28 cellular contexts compared by ENCODE assay signal in genomic region chr2:239459581-239459980, GRCh38. TPM values are rescaled to one million over a fixed set of nuclear protein-coding genes. Genes with fewer than 3 reads are reported as not detected.
DNase-seq lines count a peak whose midpoint lies in the region; ATAC-seq and TF ChIP-seq lines count a peak whose summit lies in the region.
"Had no signal": no experiment of that assay in that cellular context is flagged by ENCODE, and none has a peak within 500 bp of the region (broad histone marks: within the 10 kb centered on the region; RNA-seq: fewer than 3 reads in every experiment).

No MANE protein-coding gene starts in this region.

- H3K27me3 Mint-ChIP-seq in brain = no peaks in the 10 kb centered on the region

- TF ChIP-seq CTCF in right atrium auricular region (IDR thresholded peaks at IDR 0.05) = no peak
- TF ChIP-seq CTCF in brain (conservative IDR thresholded peaks at IDR 0.05) = no peak

- ATAC-seq in Right ventricle myocardium superior (ENCODE audit: poor library complexity) = no peak
- no peak for ATAC-seq in left lobe of liver
- ATAC-seq in GM21381 (IDR thresholded peaks at IDR 0.05; ENCODE audit: unreplicated experiment) = no peak
- no peak for ATAC-seq in GM19463 (IDR thresholded peaks at IDR 0.05; ENCODE audit: unreplicated experiment)
- ATAC-seq: GM12878, left cardiac atrium had no signal

- peak; percentile 11 for DNase-seq in right atrium auricular region (ENCODE audit: low spot score)
- no peak for DNase-seq in Right ventricle myocardium superior
- DNase-seq in left lobe of liver (ENCODE audit: low spot score) = peak; percentile 34
- DNase-seq in ureter (ENCODE audit: low spot score) = peak; percentile 23
- DNase-seq in OCI-M1 (lab: John Stamatoyannopoulos, UW) = no peak
- DNase-seq: activated CD4-positive, alpha-beta T cell treated with anti-CD3 and anti-CD28 coated beads, Interleukin-2, amount 50 U/mL, for 1 hour; activated CD4-positive, CD25-positive, alpha-beta regulatory T cell; activated naive CD4-positive, alpha-beta T cell treated with anti-CD3 and anti-CD28 coated beads for 36 hours; DMS153; hypothalamus; left cardiac atrium; MG63; NCI-H1105 treated with DMSO at 0.1 percent for 48 hours; NCI-H2029 treated with DMSO at 0.1 percent for 48 hours; NCI-H2227 treated with DMSO at 0.1 percent for 48 hours; stimulated activated CD4-positive, alpha-beta T cell treated with anti-CD3 and anti-CD28 coated beads, Interleukin-4, amount 100 ng/mL, for 1 hour; T-helper 1 cell; trophoblast cell had no signal

- H3K4me3 Mint-ChIP-seq in brain = peak overlapping the region in 1 of 5 experiments; percentile 4
- H3K4me3 Mint-ChIP-seq: activated naive CD4-positive, alpha-beta T cell treated with anti-CD3 and anti-CD28 coated beads for 36 hours; central memory CD8-positive, alpha-beta T cell; memory B cell; neural crest cell had no signal

- no peaks in the 10 kb centered on the region for H3K27me3 ChIP-seq in right atrium auricular region
- H3K27me3 ChIP-seq: MG63 had no signal

- H3K36me3 ChIP-seq in right atrium auricular region = no peaks in the 10 kb centered on the region
- H3K36me3 ChIP-seq: MG63 had no signal

- H3K27ac ChIP-seq in right atrium auricular region = no peak overlapping the region
- H3K27ac ChIP-seq: KMS-11, parathyroid adenoma, RWPE1 had no signal

- H3K4me1 ChIP-seq in right atrium auricular region = peaks cover 0 to 17% of the 10 kb centered on the region in 2 donors
- H3K4me1 ChIP-seq: parathyroid adenoma had no signal

- H3K4me3 ChIP-seq in right atrium auricular region = no peak overlapping the region
- H3K4me3 ChIP-seq: GM12878, MG63 had no signal

- H3K9me3 Mint-ChIP-seq in brain = peaks cover 8 to 10% (median 9%) of the 10 kb centered on the region in 5 experiments
- H3K9me3 Mint-ChIP-seq: activated naive CD4-positive, alpha-beta T cell treated with anti-CD3 and anti-CD28 coated beads for 36 hours; central memory CD8-positive, alpha-beta T cell had no signal

- H3K27ac Mint-ChIP-seq in brain = peak overlapping the region; percentile 66 to 81 (median 78)
- H3K27ac Mint-ChIP-seq: activated naive CD4-positive, alpha-beta T cell treated with anti-CD3 and anti-CD28 coated beads for 36 hours; memory B cell had no signal

- peaks cover 35% of the 10 kb centered on the region for H3K4me1 Mint-ChIP-seq in brain
- H3K4me1 Mint-ChIP-seq: central memory CD8-positive, alpha-beta T cell; memory B cell had no signal

- H3K36me3 Mint-ChIP-seq in brain = no peaks in the 10 kb centered on the region

- no peaks in the 10 kb centered on the region for H3K9me3 ChIP-seq in right atrium auricular region
- H3K9me3 ChIP-seq: MG63 had no signal

- intact Hi-C loops in Right ventricle myocardium superior (cut with DNase I) = no loop called here

RNA-seq across cellular contexts. Expression of gene HDAC4, which starts 58.8 kb away (rescaled TPM):
- total RNA-seq in right atrium auricular region = 10 to 100 TPM in 1 of 2 donors, 1 to 10 TPM in 1; 8.1 to 20.1 TPM
- 24.9 TPM for total RNA-seq in Right ventricle myocardium superior
- 8.5 TPM for polyA plus RNA-seq in brain (ENCODE audit: insufficient read depth, low read depth, low replicate concordance)
- total RNA-seq in left lobe of liver = 18.3 TPM
- 86.9 TPM for total RNA-seq in ureter

Comparison
In these comparisons a context has a peak if more than half of its experiments do, and no peak if none do; other contexts are left out.
1. DNase-seq: peak in right atrium auricular region (single experiment), left lobe of liver (single experiment) and ureter (single experiment); none in Right ventricle myocardium superior (single experiment) and OCI-M1 (single experiment).